In the genomic region with DNA sequence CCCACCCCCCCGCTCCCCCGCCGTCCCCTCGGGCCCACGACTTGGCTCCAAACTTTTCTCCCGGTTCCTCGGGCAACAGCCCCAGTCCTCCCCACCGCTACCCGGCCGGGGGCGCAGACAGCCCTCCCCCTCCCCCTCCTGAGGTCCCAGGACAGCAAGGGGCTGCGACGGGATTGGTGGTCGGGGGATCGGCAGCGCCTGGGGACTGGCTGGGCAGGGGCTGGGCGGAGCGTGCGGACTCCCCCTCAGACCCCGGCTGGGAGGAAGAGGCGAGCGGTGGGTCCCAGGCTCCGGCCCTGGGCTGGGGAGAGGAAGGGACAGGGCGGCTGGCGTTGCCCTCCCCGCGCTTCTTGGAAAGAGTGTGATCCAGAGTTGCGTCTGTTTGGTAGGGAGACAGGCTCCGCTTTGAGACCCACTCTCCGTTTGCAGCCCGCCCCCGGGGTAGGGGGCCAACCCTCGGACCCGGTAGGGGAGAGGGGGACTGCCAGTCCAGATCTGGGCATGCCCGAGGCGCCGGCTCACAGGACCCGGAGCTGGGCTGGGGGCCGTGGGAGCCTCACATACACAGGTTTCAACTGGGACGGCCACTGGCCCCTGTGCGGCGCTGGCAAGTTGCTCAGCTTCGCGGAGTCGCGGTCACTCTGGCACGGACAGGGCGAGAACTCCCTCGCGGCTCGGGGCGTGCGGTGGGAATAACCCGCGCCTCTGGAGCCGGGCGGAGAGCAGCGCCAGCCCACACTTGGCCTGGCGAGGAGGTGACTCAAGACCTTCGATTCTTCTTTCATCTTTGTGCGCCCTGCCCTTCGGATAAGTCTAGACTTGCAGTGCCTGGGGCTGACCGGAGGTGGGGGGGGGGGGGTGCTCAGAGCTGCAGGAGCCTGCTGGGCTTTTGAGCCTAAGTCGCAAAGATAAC, we compare ENCODE assay signal across 8 cellular contexts. TPM values are rescaled to one million over a fixed set of nuclear protein-coding genes. Genes with fewer than 3 reads are reported as not detected.
DNase-seq lines count a peak whose midpoint lies in the region; ATAC-seq and TF ChIP-seq lines count a peak whose summit lies in the region.

No MANE protein-coding gene starts in this region.

- H4K91ac ChIP-seq in IMR-90 (ENCODE audit: insufficient read depth, low read depth, low read length): peak overlapping the region; percentile 99; the same call in 1 of the 2 replicates

- no peak overlapping the region for H3K27ac ChIP-seq in CD4-positive, alpha-beta memory T cell (ENCODE audit: low read depth, low read length)
- peak overlapping the region; percentile 91 for H3K27ac ChIP-seq in IMR-90 (ENCODE audit: insufficient read depth, low read length)
- H3K27ac ChIP-seq in ascending aorta: peak overlapping the region; percentile 93 to 95
- no peak overlapping the region for H3K27ac ChIP-seq in iPS DF 6.9 (ENCODE audit: low read length)
- peak overlapping the region; percentile 86 to 99 (median 96) for H3K27ac ChIP-seq in skin epidermis

- no peaks in the 10 kb centered on the region for H3K9me3 ChIP-seq in CD4-positive, alpha-beta memory T cell (ENCODE audit: control insufficient read depth in 1 of 2, low read length in 2 of 2)
- H3K9me3 ChIP-seq in IMR-90 (ENCODE audit: control insufficient read depth, insufficient read depth, low read length): no peaks in the 10 kb centered on the region
- H3K9me3 ChIP-seq in ascending aorta: no peaks in the 10 kb centered on the region
- H3K9me3 ChIP-seq in iPS DF 6.9 (ENCODE audit: control insufficient read depth, insufficient read depth, low read length): no peaks in the 10 kb centered on the region

- in situ Hi-C loops in IMR-90 (cut with MboI; ENCODE audit: low sequenced_read_pairs): no loop called here

- peak overlapping the region; percentile 12; the same call in 1 of the 2 replicates for H3K56ac ChIP-seq in IMR-90 (ENCODE audit: extremely low read depth, insufficient read depth, low read length)

- peak overlapping the region; percentile 81 for H3K14ac ChIP-seq in IMR-90 (replicated peaks; ENCODE audit: low read depth, low read length)

- peak; percentile 93 for TF ChIP-seq POLR2A in IMR-90 (IDR thresholded peaks at IDR 0.05; ENCODE audit: low read depth, low read length)

- peak overlapping the region; percentile 79; the same call in 1 of the 2 replicates for H3K23ac ChIP-seq in IMR-90 (ENCODE audit: low read depth, low read length)

- peak overlapping the region; percentile 68 for H3K18ac ChIP-seq in IMR-90 (ENCODE audit: low read depth, low read length)

- H4K8ac ChIP-seq in IMR-90 (ENCODE audit: low read depth in 2 of 2, low read length in 2 of 2): peak overlapping the region; percentile 66 to 97; a peak in 2 of 4 replicates

- H3K36me3 ChIP-seq in CD4-positive, alpha-beta memory T cell (ENCODE audit: insufficient read depth, low read length): no peaks in the 10 kb centered on the region
- H3K36me3 ChIP-seq in IMR-90 (ENCODE audit: control insufficient read depth, insufficient read depth, low read length) (peaks cover 10% of the 10 kb centered on the region; the same call in 1 of the 2 replicates), ascending aorta (no peaks in the 10 kb centered on the region), iPS DF 6.9 (ENCODE audit: control insufficient read depth, insufficient read depth, low read length) (no peaks in the 10 kb centered on the region)

- H2AFZ ChIP-seq in IMR-90 (replicated peaks; ENCODE audit: low read length, poor library complexity): peak overlapping the region; percentile 91

- POLR2A ChIA-PET in CD4-positive, alpha-beta memory T cell (lab: Charles Lee; ENCODE audit: partially characterized antibody): no interaction called here
- POLR2A ChIA-PET in IMR-90 (lab: Charles Lee; ENCODE audit: unreplicated experiment): interaction anchor here (0.5 kb wide), 1 partner anchor 81 kb away, joined by 4 read pairs; no protein-coding TSS in a partner anchor

- H3K4ac ChIP-seq in IMR-90 (ENCODE audit: low read depth, low read length): peak overlapping the region; percentile 73

- peak overlapping the region; percentile 91 for H3K4me2 ChIP-seq in IMR-90 (ENCODE audit: low read depth, low read length)

- ATAC-seq in IMR-90 (ENCODE audit: low read depth) (peak; percentile 64), GM21529 (IDR thresholded peaks at IDR 0.05; ENCODE audit: unreplicated experiment) (no peak), GM18520 (IDR thresholded peaks at IDR 0.05; ENCODE audit: unreplicated experiment) (no peak)

- peaks cover 21 to 55% of the 10 kb centered on the region in 2 experiments for H3K79me1 ChIP-seq in IMR-90 (ENCODE audit: low read depth in 1 of 2, low read length in 2 of 2)

- H3K9me3 Mint-ChIP-seq in CD4-positive, alpha-beta memory T cell: no peaks in the 10 kb centered on the region

- CTCF ChIA-PET in CD4-positive, alpha-beta memory T cell (lab: Charles Lee; ENCODE audit: partially characterized antibody): interaction anchor here (0.7 kb wide), 1 partner anchor 16 kb away, joined by 3 read pairs; no protein-coding TSS in a partner anchor
- CTCF ChIA-PET in IMR-90 (lab: Yijun Ruan, JAX): no interaction called here

- peak overlapping the region; percentile 69 for H2BK5ac ChIP-seq in IMR-90 (ENCODE audit: low read depth, low read length, poor library complexity, severe bottlenecking)

- peak overlapping the region; percentile 97 for H2AK5ac ChIP-seq in IMR-90 (ENCODE audit: low read depth, low read length)

- H3K36me3 Mint-ChIP-seq in CD4-positive, alpha-beta memory T cell: no peaks in the 10 kb centered on the region

- peaks cover 48% of the 10 kb centered on the region for H4K20me1 ChIP-seq in IMR-90 (ENCODE audit: insufficient read depth, low read length)

- peaks cover 4 to 13% (median 9%) of the 10 kb centered on the region in 4 donors for H3K4me1 Mint-ChIP-seq in CD4-positive, alpha-beta memory T cell

- no peak overlapping the region for H3K27ac Mint-ChIP-seq in CD4-positive, alpha-beta memory T cell

- BruUV-seq in IMR-90 (replicated peaks; lab: Mats Ljungman, UMichigan): no TSS peak

- peak overlapping the region in 6 of 8 donors; percentile 2 to 67 (median 32) for H3K4me3 Mint-ChIP-seq in CD4-positive, alpha-beta memory T cell

- no peaks in the 10 kb centered on the region for H3K27me3 ChIP-seq in CD4-positive, alpha-beta memory T cell (ENCODE audit: insufficient read depth, low read length)
- H3K27me3 ChIP-seq in IMR-90 (ENCODE audit: control insufficient read depth, insufficient read depth, low read length): peaks cover 4% of the 10 kb centered on the region; the same call in 1 of the 2 replicates
- H3K27me3 ChIP-seq in ascending aorta: no peaks in the 10 kb centered on the region
- no peaks in the 10 kb centered on the region for H3K27me3 ChIP-seq in iPS DF 6.9 (ENCODE audit: control insufficient read depth, insufficient read depth, low read length)

- DNase-seq in CD4-positive, alpha-beta memory T cell: no peak
- DNase-seq in IMR-90 (peak; percentile 84), ascending aorta (ENCODE audit: low spot score in 2 of 2) (peak in 1 of 2 donors; percentile 85), iPS DF 6.9 (ENCODE audit: low read depth, low spot score) (peak; percentile 67), NCI-H2029 treated with DMSO at 0.1 percent for 48 hours (lab: John Stamatoyannopoulos, UW) (no peak)

- no peak overlapping the region for H2BK20ac ChIP-seq in IMR-90 (ENCODE audit: low read depth, low read length)

- no peak overlapping the region for H3K4me3 ChIP-seq in CD4-positive, alpha-beta memory T cell (ENCODE audit: low read length in 2 of 2)
- H3K4me3 ChIP-seq in IMR-90 (ENCODE audit: insufficient read depth, low read depth, low read length) (peak overlapping the region; percentile 92), ascending aorta (peak overlapping the region; percentile 81 to 86), iPS DF 6.9 (ENCODE audit: low read length) (peak overlapping the region; percentile 69; the same call in 1 of the 2 replicates), skin epidermis (peak overlapping the region; percentile 53 to 81 (median 69))

- H2BK15ac ChIP-seq in IMR-90 (ENCODE audit: low read depth, low read length): peak overlapping the region; percentile 40; the same call in 2 of the 3 replicates

- dilution Hi-C loops in IMR-90 (cut with HindIII; ENCODE audit: low sequenced_read_pairs, unreplicated experiment): no loop called here

- peak overlapping the region; percentile 36; the same call in 1 of the 2 replicates for H4K5ac ChIP-seq in IMR-90 (ENCODE audit: low read depth, low read length)

- intact Hi-C loops in CD4-positive, alpha-beta memory T cell (cut with micrococcal nuclease): no loop called here
- intact Hi-C loops in IMR-90 (cut with micrococcal nuclease) (loop anchor here (1.0 to 2.0 kb wide), 2 partner anchors 14 to 49 kb away; no protein-coding TSS in a partner anchor), ascending aorta (cut with DNase I) (loop anchor here (2.0 to 10.0 kb wide), 5 partner anchors 13 to 1369 kb away; no protein-coding TSS in a partner anchor)

- 2% methylated on average over 9 of the region's 64 CpGs; no CpG with 5 or more reads in 1 of the 2 experiments for WGBS in IMR-90 (ENCODE audit: extremely low coverage in 2 of 2, insufficient read length in 1 of 2), 2 experiments
- no CpG with 5 or more reads among the region's 64 CpGs for WGBS in iPS DF 6.9 (ENCODE audit: insufficient coverage, insufficient read length)

- H3K27me3 Mint-ChIP-seq in CD4-positive, alpha-beta memory T cell: peaks cover 33% of the 10 kb centered on the region in 2 donors

- TF ChIP-seq CTCF in IMR-90 (conservative IDR thresholded peaks at IDR 0.05; ENCODE audit: low read depth, low read length) (no peak), ascending aorta (IDR thresholded peaks at IDR 0.05) (no peak)

- peak; percentile 16; the same call in 1 of the 2 replicates for TF ChIP-seq RAD21 in IMR-90 (IDR thresholded peaks at IDR 0.05; ENCODE audit: low read length)

- H2BK120ac ChIP-seq in IMR-90 (ENCODE audit: low read depth, low read length): peak overlapping the region; percentile 34; the same call in 1 of the 2 replicates

- no peaks in the 10 kb centered on the region for H3K4me1 ChIP-seq in CD4-positive, alpha-beta memory T cell (ENCODE audit: insufficient read depth, low read length)
- H3K4me1 ChIP-seq in IMR-90 (ENCODE audit: control insufficient read depth, insufficient read depth, low read length) (peaks cover 29% of the 10 kb centered on the region), ascending aorta (peaks cover 0 to 18% of the 10 kb centered on the region in 2 donors), iPS DF 6.9 (ENCODE audit: control insufficient read depth, insufficient read depth, low read length) (peaks cover 11% of the 10 kb centered on the region)

- peak overlapping the region; percentile 95 for H3K9ac ChIP-seq in IMR-90 (ENCODE audit: low read depth, low read length)

- H3K9me1 ChIP-seq in IMR-90 (ENCODE audit: insufficient read depth, low read length): peaks cover 18% of the 10 kb centered on the region

- peak overlapping the region; percentile 95 for H2AK9ac ChIP-seq in IMR-90 (replicated peaks; ENCODE audit: low read depth, low read length, poor library complexity)

RNA-seq across cellular contexts. Expression of a gene that starts 1.0 kb away (rescaled TPM):
- not detected for total RNA-seq in CD4-positive, alpha-beta memory T cell
- polyA plus RNA-seq in CD4-positive, alpha-beta memory T cell: under 1 TPM in 1 of 2 donors, not detected in 1; 0.13 TPM
- total RNA-seq in IMR-90 (2012; rRNA removed) (6.4 and 6.8 TPM in 2 replicates), ascending aorta (121 TPM)
- polyA plus RNA-seq in IMR-90 (2012; rRNA removed): 26.6 and 28.7 TPM in 2 replicates
- 13.1 and 43.5 TPM in 2 replicates for polyA plus RNA-seq in IMR-90 (2012; cell fraction: cytosol; rRNA removed)
- polyA plus RNA-seq in IMR-90 (2012; cell fraction: nucleus; rRNA removed; ENCODE audit: low replicate concordance): 11.3 and 20.6 TPM in 2 replicates

Comparison
In these comparisons a context has a peak if more than half of its experiments do, and no peak if none do; other contexts are left out.
1. DNase-seq: peak in IMR-90 (single experiment) and iPS DF 6.9 (single experiment); none in CD4-positive, alpha-beta memory T cell (0 of 5) and NCI-H2029 treated with DMSO at 0.1 percent for 48 hours (single experiment).
2. H3K27ac ChIP-seq: peak in IMR-90 (single experiment), ascending aorta (2 of 2) and skin epidermis (21 of 21); none in CD4-positive, alpha-beta memory T cell (single experiment) and iPS DF 6.9 (single experiment).
3. H3K4me3 ChIP-seq: peak in IMR-90 (single experiment), ascending aorta (2 of 2), iPS DF 6.9 (single experiment) and skin epidermis (7 of 7); none in CD4-positive, alpha-beta memory T cell (0 of 2).
4. RNA of a gene that starts 1.0 kb away (total RNA-seq): 121 TPM in ascending aorta (single experiment); 6.4 to 6.8 TPM in IMR-90 and not detected in CD4-positive, alpha-beta memory T cell; every median in the first group is over 10 times any median in the second.